In the genomic region with DNA sequence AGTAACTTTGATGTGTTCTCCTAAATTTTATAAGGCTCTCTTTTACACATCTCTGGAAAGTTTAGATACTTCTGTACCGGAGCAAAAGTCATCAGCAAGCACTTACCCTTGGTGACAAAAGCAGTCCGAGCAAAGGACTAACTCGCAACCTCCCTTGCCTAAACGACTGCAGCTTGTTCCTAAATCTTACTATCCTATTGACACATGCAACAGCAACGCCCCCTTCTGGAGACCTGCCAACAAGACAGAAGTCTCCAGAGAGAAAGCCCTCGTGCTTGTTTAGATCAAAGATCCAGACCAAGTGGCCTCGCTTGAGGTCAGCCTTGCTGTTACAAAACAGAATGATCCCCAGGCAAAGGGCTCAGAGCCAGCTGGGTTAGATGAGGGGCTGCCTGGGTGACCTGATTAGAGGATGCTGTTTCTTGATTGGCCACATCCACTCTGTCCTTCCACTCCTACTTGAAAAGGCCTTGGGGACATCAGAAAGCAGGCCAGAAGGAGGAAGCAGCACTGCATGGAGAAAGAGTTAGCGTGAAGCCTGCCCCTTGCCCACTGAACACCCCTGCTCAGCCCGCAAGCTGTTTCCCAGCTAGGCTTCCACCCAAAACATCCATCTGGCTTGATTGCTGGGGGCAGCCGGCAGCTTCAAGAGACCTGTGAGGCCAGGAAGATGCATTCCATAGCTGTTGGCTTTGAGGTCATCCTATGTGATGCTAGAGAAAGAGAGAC, we compare ENCODE assay signal across 8 cellular contexts.
DNase-seq lines count a peak whose midpoint lies in the region; ATAC-seq and TF ChIP-seq lines count a peak whose summit lies in the region.

No MANE protein-coding gene starts in this region.

- H3K9ac ChIP-seq in mesendoderm (ENCODE audit: low read length) = peak overlapping the region; percentile 15

- no peak overlapping the region for H3K4ac ChIP-seq in mesendoderm (ENCODE audit: low read depth, low read length)

- H3K56ac ChIP-seq in mesendoderm (ENCODE audit: low read length) = peak overlapping the region; percentile 73

- H4K5ac ChIP-seq in mesendoderm (ENCODE audit: low read length) = no peak overlapping the region

- peak; percentile 80 for TF ChIP-seq CTCF in GM12865 (IDR thresholded peaks at IDR 0.05; ENCODE audit: insufficient read depth, low read depth, low read length, missing control alignments)

- no peaks in the 10 kb centered on the region for H3K36me3 ChIP-seq in effector memory CD4-positive, alpha-beta T cell (ENCODE audit: control insufficient read depth, insufficient read depth, low read length)
- H3K36me3 ChIP-seq in mesendoderm (ENCODE audit: control insufficient read depth, insufficient read depth, low read length) = no peaks in the 10 kb centered on the region

- no peak overlapping the region for H3K4me2 ChIP-seq in mesendoderm (ENCODE audit: low read length)

- H3K9me3 ChIP-seq in effector memory CD4-positive, alpha-beta T cell (ENCODE audit: control insufficient read depth, low read length) = no peaks in the 10 kb centered on the region

- DNase-seq in GM12865 (ENCODE audit: low read depth) (peak; percentile 93), NCI-H69 (lab: John Stamatoyannopoulos, UW) (peak; percentile 83), mesendoderm (peak; percentile 96)
- peak; percentile 78 to 80 for DNase-seq in activated CD4-positive, alpha-beta T cell treated with anti-CD3 and anti-CD28 coated beads, Interleukin-2, amount 50 U/mL, for 4 hours
- peak; percentile 43 to 71 (median 43) for DNase-seq in effector memory CD4-positive, alpha-beta T cell
- peak; percentile 52 to 65 for DNase-seq in stimulated activated CD8-positive, alpha-beta memory T cell treated with anti-CD3 and anti-CD28 coated beads, Interleukin-15, amount 100 ng/mL, for 48 hours (ENCODE audit: low read depth in 2 of 2)

- no peak overlapping the region for H2AK5ac ChIP-seq in mesendoderm (ENCODE audit: low read length)

- H3K4me3 ChIP-seq in GM12865 (ENCODE audit: low read depth, low read length) = no peak overlapping the region
- H3K4me3 ChIP-seq in effector memory CD4-positive, alpha-beta T cell (ENCODE audit: insufficient read depth, low read depth, low read length, poor library complexity, severe bottlenecking) = no peak overlapping the region
- no peak overlapping the region for H3K4me3 ChIP-seq in mesendoderm (ENCODE audit: low read length)

- no peak overlapping the region for H3K23ac ChIP-seq in mesendoderm (ENCODE audit: low read length)

- H3K79me2 ChIP-seq in mesendoderm (ENCODE audit: control insufficient read depth, insufficient read depth, low read length) = no peaks in the 10 kb centered on the region

- ATAC-seq in HG03342 (IDR thresholded peaks at IDR 0.05; ENCODE audit: unreplicated experiment) (peak; percentile 83), HG02981 (IDR thresholded peaks at IDR 0.05; ENCODE audit: unreplicated experiment) (no peak)

- H2BK120ac ChIP-seq in mesendoderm (ENCODE audit: low read depth, low read length) = no peak overlapping the region

- no peak overlapping the region for H2BK5ac ChIP-seq in mesendoderm (ENCODE audit: low read length)

- H4K8ac ChIP-seq in mesendoderm (ENCODE audit: low read depth, low read length) = no peak overlapping the region

- WGBS in mesendoderm (ENCODE audit: extremely low coverage, insufficient coverage, low lambda C conversion rate) = no CpG with 5 or more reads among the region's 10 CpGs

- H2BK15ac ChIP-seq in mesendoderm (replicated peaks; ENCODE audit: low read depth) = no peak overlapping the region

- H3K4me1 ChIP-seq in effector memory CD4-positive, alpha-beta T cell (ENCODE audit: control insufficient read depth, insufficient read depth, low read length, poor library complexity, severe bottlenecking) = peaks cover 5% of the 10 kb centered on the region
- no peaks in the 10 kb centered on the region for H3K4me1 ChIP-seq in mesendoderm (ENCODE audit: control insufficient read depth, low read depth, low read length)

- no peak overlapping the region for H3K27ac ChIP-seq in effector memory CD4-positive, alpha-beta T cell (ENCODE audit: insufficient read depth, low read length, poor library complexity, severe bottlenecking)
- H3K27ac ChIP-seq in mesendoderm (ENCODE audit: low read depth, low read length) = no peak overlapping the region

- H3K79me1 ChIP-seq in mesendoderm (ENCODE audit: low read length) = no peaks in the 10 kb centered on the region

- no peaks in the 10 kb centered on the region for H3K27me3 ChIP-seq in effector memory CD4-positive, alpha-beta T cell (replicated peaks; ENCODE audit: control insufficient read depth, insufficient read depth, low read length, poor library complexity, severe bottlenecking)
- H3K27me3 ChIP-seq in mesendoderm (ENCODE audit: insufficient read depth, low read length, poor library complexity) = no peaks in the 10 kb centered on the region

- H3K18ac ChIP-seq in mesendoderm (ENCODE audit: low read length) = no peak overlapping the region

Comparison
In these comparisons a context has a peak if more than half of its experiments do, and no peak if none do; other contexts are left out.
1. DNase-seq: peak in every context shown above with its lines; median percentile 96 in mesendoderm; 93 in GM12865; 83 in NCI-H69; 79 in activated CD4-positive, alpha-beta T cell treated with anti-CD3 and anti-CD28 coated beads, Interleukin-2, amount 50 U/mL, for 4 hours; 58 in stimulated activated CD8-positive, alpha-beta memory T cell treated with anti-CD3 and anti-CD28 coated beads, Interleukin-15, amount 100 ng/mL, for 48 hours; 43 in effector memory CD4-positive, alpha-beta T cell.